Comparison of ENCODE assay signal across 10 cellular contexts in genomic region chr3:72977060-72977459, GRCh38. TPM values are rescaled to one million over a fixed set of nuclear protein-coding genes. Genes with fewer than 3 reads are reported as not detected.
DNase-seq lines count a peak whose midpoint lies in the region; ATAC-seq and TF ChIP-seq lines count a peak whose summit lies in the region.
"Had no signal": no experiment of that assay in that cellular context is flagged by ENCODE, and none has a peak within 500 bp of the region (broad histone marks: within the 10 kb centered on the region; RNA-seq: fewer than 3 reads in every experiment).

No MANE protein-coding gene starts in this region.

- H3K18ac ChIP-seq in IMR-90 (ENCODE audit: low read depth, low read length), result no peak overlapping the region

- no peaks in the 10 kb centered on the region for H3K9me2 ChIP-seq in hepatocyte (replicated peaks; ENCODE audit: insufficient read depth)

- no peak overlapping the region for H2AK5ac ChIP-seq in IMR-90 (ENCODE audit: low read depth, low read length)

- no CpG with 5 or more reads among the region's 2 CpGs for WGBS in IMR-90 (ENCODE audit: extremely low coverage in 2 of 2, insufficient read length in 1 of 2), 2 experiments
- 95% methylated on average over 2 of the region's 2 CpGs for WGBS in hepatocyte (ENCODE audit: low lambda C conversion rate, missing lambda C conversion rate)

- H4K20me1 ChIP-seq in IMR-90 (ENCODE audit: insufficient read depth, low read length) (no peaks in the 10 kb centered on the region), hepatocyte (ENCODE audit: insufficient read depth, poor library complexity, severe bottlenecking) (no peaks in the 10 kb centered on the region)

- H3K27me3 Mint-ChIP-seq in mesothelial cell of epicardium (ENCODE audit: low read depth), result no peaks in the 10 kb centered on the region

- no peak overlapping the region for H2BK5ac ChIP-seq in IMR-90 (ENCODE audit: low read depth, low read length, poor library complexity, severe bottlenecking)

- H3K36me3 Mint-ChIP-seq in mesothelial cell of epicardium, result peaks cover 3% of the 10 kb centered on the region

- H3K9me3 Mint-ChIP-seq in mesothelial cell of epicardium, result no peaks in the 10 kb centered on the region

- H3K27me3 ChIP-seq in BE2C (no peaks in the 10 kb centered on the region), IMR-90 (ENCODE audit: control insufficient read depth, insufficient read depth, low read length) (no peaks in the 10 kb centered on the region), hepatocyte (no peaks in the 10 kb centered on the region)

- H2AK9ac ChIP-seq in IMR-90 (replicated peaks; ENCODE audit: low read depth, low read length, poor library complexity), result no peak overlapping the region

- H3K4me2 ChIP-seq in IMR-90 (ENCODE audit: low read depth, low read length) (no peak overlapping the region), hepatocyte (no peak overlapping the region)

- H3K56ac ChIP-seq in IMR-90 (ENCODE audit: extremely low read depth, insufficient read depth, low read length), result no peak overlapping the region

- BruUV-seq in IMR-90 (replicated peaks; lab: Mats Ljungman, UMichigan), result TSS peak; percentile 15

- H4K5ac ChIP-seq in IMR-90 (ENCODE audit: low read depth, low read length), result no peak overlapping the region

- dilution Hi-C loops in IMR-90 (cut with HindIII; ENCODE audit: low sequenced_read_pairs, unreplicated experiment), result no loop called here

- H3K14ac ChIP-seq in IMR-90 (replicated peaks; ENCODE audit: low read depth, low read length), result no peak overlapping the region

- TF ChIP-seq POLR2A in IMR-90 (IDR thresholded peaks at IDR 0.05; ENCODE audit: low read depth, low read length), result no peak

- no peaks in the 10 kb centered on the region for H3K4me1 ChIP-seq in BE2C
- no peaks in the 10 kb centered on the region; the same call in 1 of the 2 replicates for H3K4me1 ChIP-seq in IMR-90 (ENCODE audit: control insufficient read depth, insufficient read depth, low read length)
- H3K4me1 ChIP-seq in hepatocyte (ENCODE audit: insufficient read depth), result peaks cover 7% of the 10 kb centered on the region

- no peak for TF ChIP-seq RAD21 in IMR-90 (IDR thresholded peaks at IDR 0.05; ENCODE audit: low read length)

- CTCF ChIA-PET in IMR-90 (lab: Yijun Ruan, JAX), result no interaction called here

- H2BK20ac ChIP-seq in IMR-90 (ENCODE audit: low read depth, low read length), result no peak overlapping the region

- H3K79me1 ChIP-seq in IMR-90 (ENCODE audit: low read depth in 1 of 2, low read length in 2 of 2), result no peaks in the 10 kb centered on the region

- no peaks in the 10 kb centered on the region for H3K9me3 ChIP-seq in BE2C
- H3K9me3 ChIP-seq in IMR-90 (ENCODE audit: control insufficient read depth, insufficient read depth, low read length), result no peaks in the 10 kb centered on the region
- H3K9me3 ChIP-seq in hepatocyte (ENCODE audit: low read depth), result no peaks in the 10 kb centered on the region

- no peak overlapping the region for H2BK15ac ChIP-seq in IMR-90 (ENCODE audit: low read depth, low read length)

- in situ Hi-C loops in IMR-90 (cut with MboI; ENCODE audit: low sequenced_read_pairs), result no loop called here

- intact Hi-C loops in IMR-90 (cut with micrococcal nuclease), result no loop called here

- no peak overlapping the region for H3K4me3 ChIP-seq in BE2C (ENCODE audit: low read depth, low read length)
- no peak overlapping the region for H3K4me3 ChIP-seq in IMR-90 (ENCODE audit: insufficient read depth, low read depth, low read length)
- H3K4me3 ChIP-seq in choroid plexus epithelial cell (ENCODE audit: low read depth, low read length), result no peak overlapping the region
- H3K4me3 ChIP-seq in hepatocyte, result no peak overlapping the region

- H3K79me2 ChIP-seq in hepatocyte, result no peaks in the 10 kb centered on the region

- H3K27ac ChIP-seq in IMR-90 (ENCODE audit: insufficient read depth, low read length), result no peak overlapping the region
- no peak overlapping the region for H3K27ac ChIP-seq in hepatocyte

- DNase-seq in BE2C (no peak), IMR-90 (peak; percentile 14), choroid plexus epithelial cell (ENCODE audit: low read depth) (peak; percentile 62), NCI-H2171 (lab: John Stamatoyannopoulos, UW) (no peak), germinal center (ENCODE audit: low spot score) (no peak), hepatocyte (ENCODE audit: low spot score) (no peak), mesothelial cell of epicardium (ENCODE audit: low spot score in 2 of 2, unreplicated experiment in 2 of 2) (no peak)
- DNase-seq: DMS153 had no signal

- POLR2A ChIA-PET in IMR-90 (lab: Charles Lee; ENCODE audit: unreplicated experiment), result no interaction called here

- peaks cover 14% of the 10 kb centered on the region for H3K4me1 Mint-ChIP-seq in mesothelial cell of epicardium

- H2BK120ac ChIP-seq in IMR-90 (ENCODE audit: low read depth, low read length), result no peak overlapping the region

- no peak overlapping the region for H4K91ac ChIP-seq in IMR-90 (ENCODE audit: insufficient read depth, low read depth, low read length)

- peak; percentile 46 for ATAC-seq in GM19452 (IDR thresholded peaks at IDR 0.05; ENCODE audit: unreplicated experiment)
- ATAC-seq in IMR-90 (ENCODE audit: low read depth), result no peak
- ATAC-seq: Panc1 had no signal

- no peak overlapping the region for H3K23ac ChIP-seq in IMR-90 (ENCODE audit: low read depth, low read length)

- TF ChIP-seq CTCF in BE2C (IDR thresholded peaks at IDR 0.05; ENCODE audit: low read depth, low read length), result peak; percentile 18; the same call in 1 of the 2 replicates
- TF ChIP-seq CTCF in IMR-90 (conservative IDR thresholded peaks at IDR 0.05; ENCODE audit: low read depth, low read length), result no peak
- TF ChIP-seq CTCF in choroid plexus epithelial cell (conservative IDR thresholded peaks at IDR 0.05; ENCODE audit: low read depth, low read length), result no peak
- no peak for TF ChIP-seq CTCF in hepatocyte (IDR thresholded peaks at IDR 0.05; ENCODE audit: poor library complexity)
- TF ChIP-seq CTCF in mesothelial cell of epicardium (IDR thresholded peaks at IDR 0.05; ENCODE audit: unreplicated experiment), result no peak

- H3K9me1 ChIP-seq in IMR-90 (ENCODE audit: insufficient read depth, low read length), result no peaks in the 10 kb centered on the region

- H3K9ac ChIP-seq in IMR-90 (ENCODE audit: low read depth, low read length), result no peak overlapping the region

- no peak overlapping the region for H3K4me3 Mint-ChIP-seq in mesothelial cell of epicardium

- H4K8ac ChIP-seq in IMR-90 (ENCODE audit: low read depth in 2 of 2, low read length in 2 of 2), result no peak overlapping the region

- no peak overlapping the region for H2AFZ ChIP-seq in IMR-90 (replicated peaks; ENCODE audit: low read length, poor library complexity)
- no peak overlapping the region for H2AFZ ChIP-seq in hepatocyte

- no peak overlapping the region for H3K27ac Mint-ChIP-seq in mesothelial cell of epicardium

- H3K36me3 ChIP-seq in BE2C (no peaks in the 10 kb centered on the region), IMR-90 (ENCODE audit: control insufficient read depth, insufficient read depth, low read length) (no peaks in the 10 kb centered on the region; the same call in 1 of the 2 replicates), hepatocyte (replicated peaks; ENCODE audit: insufficient read depth, low read depth) (no peaks in the 10 kb centered on the region)

- H3K4ac ChIP-seq in IMR-90 (ENCODE audit: low read depth, low read length), result no peak overlapping the region

TF ChIP-seq in IMR-90, 13 proteins besides CTCF, POLR2A, EP300 and RAD21:
- TF ChIP-seq RFX5 (IDR thresholded peaks at IDR 0.05; ENCODE audit: low read depth, low read length) (no peak), NFE2L2 (IDR thresholded peaks at IDR 0.05; ENCODE audit: low read depth, low read length) (no peak), CEBPB (IDR thresholded peaks at IDR 0.05; ENCODE audit: low read depth, low read length) (no peak), RCOR1 (IDR thresholded peaks at IDR 0.05; ENCODE audit: insufficient replicate concordance, low read length) (no peak), CHD1 (IDR thresholded peaks at IDR 0.05; ENCODE audit: low read depth, low read length) (no peak), MXI1 (IDR thresholded peaks at IDR 0.05; ENCODE audit: borderline replicate concordance, low read depth, low read length) (no peak), BHLHE40 (IDR thresholded peaks at IDR 0.05; ENCODE audit: low read depth, low read length) (no peak), SMC3 (IDR thresholded peaks at IDR 0.05; ENCODE audit: low read depth, low read length) (no peak)

RNA-seq across cellular contexts. Expression of gene PPP4R2, which starts 19.6 kb away (rescaled TPM):
- polyA plus RNA-seq in BE2C (2012; ENCODE audit: insufficient read depth, insufficient read length, low read depth), result 35.1 TPM
- total RNA-seq in IMR-90 (2012; rRNA removed) (31.4 and 60.0 TPM in 2 replicates), hepatocyte (81.8 and 91.4 TPM in 2 replicates), mesothelial cell of epicardium (111 to 117 TPM (median 116 TPM) in 3 replicates)
- polyA plus RNA-seq in IMR-90 (2012; rRNA removed) (11.9 and 13.5 TPM in 2 replicates), hepatocyte (51.0 and 58.8 TPM in 2 replicates)
- 0.88 and 1.7 TPM in 2 replicates for polyA plus RNA-seq in IMR-90 (2012; cell fraction: cytosol; rRNA removed)
- 0.77 and 14.4 TPM in 2 replicates for polyA plus RNA-seq in IMR-90 (2012; cell fraction: nucleus; rRNA removed; ENCODE audit: low replicate concordance)

Comparison
In these comparisons a context has a peak if more than half of its experiments do, and no peak if none do; other contexts are left out.
1. DNase-seq: peak in IMR-90 (single experiment) and choroid plexus epithelial cell (single experiment); none in BE2C (single experiment), NCI-H2171 (single experiment), germinal center (single experiment), hepatocyte (single experiment) and mesothelial cell of epicardium (0 of 2).